8 cellular contexts compared by ENCODE assay signal in the genomic region with DNA sequence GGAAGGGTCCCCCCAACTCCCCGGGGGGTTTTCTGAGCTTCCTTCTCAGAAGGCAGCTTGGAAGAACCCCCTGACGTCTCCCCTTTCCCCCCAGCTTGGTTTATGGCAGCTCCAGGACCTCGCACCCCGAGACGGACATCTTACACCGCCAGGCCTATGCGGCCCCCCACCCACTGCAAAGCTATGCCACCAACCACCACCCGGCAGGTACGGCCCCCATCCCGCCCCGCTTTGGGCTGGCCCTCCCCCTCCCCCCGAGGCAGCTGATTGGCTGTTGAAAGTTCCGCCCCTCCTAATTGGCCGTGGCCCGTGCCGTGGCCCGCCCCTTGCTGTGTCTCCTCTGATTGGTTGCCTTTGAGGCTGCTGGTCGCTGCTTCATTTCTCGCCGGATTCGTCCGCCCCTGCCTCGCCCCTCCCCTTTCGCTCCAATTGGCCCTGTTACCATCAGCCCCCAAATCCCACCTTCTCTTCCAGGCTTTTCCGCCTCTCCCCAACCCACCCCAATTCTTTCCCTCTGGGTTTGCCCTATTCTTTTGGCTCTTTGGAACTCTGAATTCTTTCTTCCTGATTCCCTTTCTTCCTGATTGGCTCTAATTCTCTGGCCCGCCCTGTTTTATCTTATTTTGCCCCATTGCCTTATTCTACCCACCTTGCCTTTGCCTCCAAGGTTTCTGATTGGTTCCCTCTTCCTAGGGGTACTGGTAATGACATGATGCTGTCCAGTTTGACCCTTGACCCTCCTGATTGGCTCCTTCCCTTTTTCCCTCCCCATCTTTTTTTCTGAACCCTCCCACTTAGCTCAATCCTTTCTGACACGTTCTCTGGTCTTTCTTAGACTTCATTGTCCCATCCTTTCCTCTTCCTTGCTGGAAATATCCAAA. TPM values are rescaled to one million over a fixed set of nuclear protein-coding genes. Genes with fewer than 3 reads are reported as not detected.
DNase-seq lines count a peak whose midpoint lies in the region; ATAC-seq and TF ChIP-seq lines count a peak whose summit lies in the region.

No MANE protein-coding gene starts in this region.

- TF ChIP-seq CTCF in left ventricle myocardium inferior (IDR thresholded peaks at IDR 0.05; ENCODE audit: borderline replicate concordance) (no peak), type B pancreatic cell (conservative IDR thresholded peaks at IDR 0.05) (no peak)

- H3K27ac Mint-ChIP-seq in T-helper 17 cell, result peak overlapping the region; percentile 93
- peak overlapping the region; percentile 94 for H3K27ac Mint-ChIP-seq in type B pancreatic cell

- DNase-seq in COR-L47 (lab: John Stamatoyannopoulos, UW) (peak; percentile 91), NAMALWA (ENCODE audit: low spot score) (peak; percentile 95), T-helper 17 cell (peak; percentile 83 to 88 (median 85)), amygdala (lab: John Stamatoyannopoulos, UW) (peak in 55 of 56 donors; percentile 53 to 95 (median 89)), left ventricle myocardium inferior (peak; percentile 95), posterior vena cava (ENCODE audit: low spot score) (peak; percentile 98), type B pancreatic cell (ENCODE audit: extremely low spot score, unreplicated experiment) (peak; percentile 92)

- peaks cover 27% of the 10 kb centered on the region for H3K4me1 Mint-ChIP-seq in T-helper 17 cell
- H3K4me1 Mint-ChIP-seq in type B pancreatic cell (ENCODE audit: unreplicated experiment), result peaks cover 7% of the 10 kb centered on the region

- no peaks in the 10 kb centered on the region for H3K27me3 ChIP-seq in left ventricle myocardium inferior (ENCODE audit: low read depth)

- ATAC-seq in GM21528 (IDR thresholded peaks at IDR 0.05; ENCODE audit: low FRiP score, unreplicated experiment) (peak; percentile 35), T-helper 17 cell (peak; percentile 62)

- H3K4me3 ChIP-seq in left ventricle myocardium inferior, result peak overlapping the region; percentile 94

- peaks cover 48% of the 10 kb centered on the region for H3K36me3 ChIP-seq in left ventricle myocardium inferior

- H3K9me3 ChIP-seq in T-helper 17 cell (ENCODE audit: control insufficient read depth, low read length, poor library complexity, severe bottlenecking), result no peaks in the 10 kb centered on the region
- H3K9me3 ChIP-seq in left ventricle myocardium inferior (replicated peaks), result no peaks in the 10 kb centered on the region

- H3K27ac ChIP-seq in left ventricle myocardium inferior (replicated peaks), result peak overlapping the region; percentile 97

- H3K4me3 Mint-ChIP-seq in T-helper 17 cell (peak overlapping the region; percentile 93), type B pancreatic cell (peak overlapping the region; percentile 93)

- H3K36me3 Mint-ChIP-seq in T-helper 17 cell (ENCODE audit: low read depth) (peaks cover 2% of the 10 kb centered on the region), type B pancreatic cell (peaks cover 9% of the 10 kb centered on the region)

- H3K4me1 ChIP-seq in left ventricle myocardium inferior, result peaks cover 40% of the 10 kb centered on the region

- no peaks in the 10 kb centered on the region for H3K27me3 Mint-ChIP-seq in T-helper 17 cell
- H3K27me3 Mint-ChIP-seq in type B pancreatic cell, result no peaks in the 10 kb centered on the region

- intact Hi-C loops in left ventricle myocardium inferior (cut with micrococcal nuclease) (no loop called here), posterior vena cava (cut with DNase I) (loop anchor here (5.0 kb wide), 1 partner anchor 44 kb away; no protein-coding TSS in a partner anchor)

- no peaks in the 10 kb centered on the region for H3K9me3 Mint-ChIP-seq in type B pancreatic cell

RNA-seq across cellular contexts. Expression of a gene that starts 2.5 kb away (rescaled TPM):
- total RNA-seq in T-helper 17 cell (10 to 100 TPM; 44.6 to 50.7 TPM), left ventricle myocardium inferior (15.5 TPM), posterior vena cava (10 to 100 TPM; 18.8 to 21.7 TPM), type B pancreatic cell (ENCODE audit: low replicate concordance) (32.0 and 40.0 TPM in 2 replicates)

RNA-seq across cellular contexts. Expression of a gene that starts 12.4 kb away (rescaled TPM):
- total RNA-seq in T-helper 17 cell (1 to 10 TPM; 1.1 to 1.3 TPM), left ventricle myocardium inferior (0.88 TPM), posterior vena cava (under 1 TPM; 0.46 to 0.52 TPM), type B pancreatic cell (ENCODE audit: low replicate concordance) (5.1 and 5.2 TPM in 2 replicates)

RNA-seq across cellular contexts. Expression of a gene that starts 13.1 kb away (rescaled TPM):
- total RNA-seq in T-helper 17 cell (100 to 1,000 TPM; 161 to 195 TPM), left ventricle myocardium inferior (47.3 TPM), posterior vena cava (10 to 100 TPM; 35.8 to 36.0 TPM), type B pancreatic cell (ENCODE audit: low replicate concordance) (56.3 and 62.0 TPM in 2 replicates)

RNA-seq across cellular contexts. Expression of a gene that starts 46.5 kb away (rescaled TPM):
- total RNA-seq in T-helper 17 cell (1 to 10 TPM; 6.6 to 9.1 TPM), left ventricle myocardium inferior (116 TPM), posterior vena cava (100 to 1,000 TPM; 124 to 173 TPM), type B pancreatic cell (ENCODE audit: low replicate concordance) (10.6 and 16.0 TPM in 2 replicates)

RNA-seq across cellular contexts. Expression of a gene that starts 48.5 kb away (rescaled TPM):
- total RNA-seq in T-helper 17 cell (10 to 100 TPM; 34.1 to 36.3 TPM), left ventricle myocardium inferior (38.8 TPM), posterior vena cava (10 to 100 TPM; 43.5 to 55.1 TPM), type B pancreatic cell (ENCODE audit: low replicate concordance) (75.0 and 78.1 TPM in 2 replicates)

Comparison
In these comparisons a context has a peak if more than half of its experiments do, and no peak if none do; other contexts are left out.
1. Peak in every context shown above with its lines: DNase-seq, ATAC-seq, H3K4me3 ChIP-seq and H3K27ac ChIP-seq.